ENCODE assay signal across 1 cellular context in the genomic region with DNA sequence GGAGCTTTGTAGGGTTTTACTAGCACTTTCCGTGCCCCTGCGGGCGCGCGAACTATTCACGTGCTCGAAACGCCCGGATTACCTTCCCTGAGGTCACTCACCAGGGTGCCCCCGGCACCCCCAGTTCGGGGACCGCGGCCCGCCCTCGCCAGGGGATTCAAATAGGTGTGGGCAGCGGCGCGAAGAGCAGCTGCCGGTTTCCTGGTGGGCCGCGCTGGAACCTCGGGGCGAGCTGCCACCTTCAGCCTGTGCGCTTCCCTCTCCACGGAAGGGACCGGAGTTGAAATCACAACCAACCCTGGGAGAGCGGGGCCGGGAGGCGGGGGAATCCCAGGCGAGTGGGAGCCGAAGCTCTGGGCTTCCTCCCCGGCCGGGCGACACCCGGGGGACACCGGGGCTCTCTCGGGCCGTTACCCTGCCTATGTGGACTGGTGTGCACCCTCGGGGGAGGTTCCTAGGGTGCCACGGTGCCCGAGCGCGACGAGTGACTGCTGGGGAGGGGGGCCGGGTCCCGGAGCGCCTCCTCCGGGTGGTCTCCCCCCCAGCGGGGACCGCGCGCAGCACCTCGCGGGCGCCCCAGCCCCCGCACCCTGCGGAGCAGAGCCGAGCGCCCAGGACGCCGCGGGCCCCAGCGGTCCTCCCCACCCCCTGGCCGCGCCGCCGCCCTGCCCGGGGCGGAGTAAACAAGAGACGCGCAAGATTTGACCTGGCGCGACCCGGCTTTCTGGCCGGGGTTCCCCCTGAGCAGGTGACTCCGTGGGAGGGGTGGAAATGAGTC.
TF ChIP-seq lines count a peak whose summit lies in the region.

No MANE protein-coding gene starts in this region.

TF ChIP-seq in HepG2, 621 proteins besides CTCF, POLR2A, EP300 and RAD21 (continued from another document and continues in another):
- TF ChIP-seq BATF2 (CRISPR knock-in tag; IDR thresholded peaks at IDR 0.05) (peak; percentile 71; the same call in 1 of the 2 replicates), REPIN1 (CRISPR knock-in tag; IDR thresholded peaks at IDR 0.05; ENCODE audit: borderline replicate concordance, low read depth) (peak; percentile 77), FOXC1 (CRISPR knock-in tag; IDR thresholded peaks at IDR 0.05; ENCODE audit: borderline replicate concordance) (no peak), FIP1L1 (IDR thresholded peaks at IDR 0.05; ENCODE audit: borderline replicate concordance, insufficient read depth, low read depth, low read length) (no peak), RFXANK (CRISPR knock-in tag; IDR thresholded peaks at IDR 0.05) (no peak), HOXA9 (CRISPR knock-in tag; IDR thresholded peaks at IDR 0.05; ENCODE audit: borderline replicate concordance) (0 out of 2 replicates have a peak, but pooled peaks have one; percentile 49), ZNF34 (CRISPR knock-in tag; IDR thresholded peaks at IDR 0.05; ENCODE audit: borderline replicate concordance) (peak; percentile 53; the same call in 1 of the 2 replicates), ZC3H13 (CRISPR knock-in tag; IDR thresholded peaks at IDR 0.05) (peak; percentile 93; the same call in 1 of the 2 replicates), ZNF570 (CRISPR knock-in tag; IDR thresholded peaks at IDR 0.05; ENCODE audit: borderline replicate concordance) (no peak), HDAC2 (CRISPR knock-in tag; IDR thresholded peaks at IDR 0.05) (peak; percentile 54; the same call in 1 of the 2 replicates), ZNF335 (CRISPR knock-in tag; IDR thresholded peaks at IDR 0.05) (peak; percentile 4; the same call in 1 of the 2 replicates), CERS6 (CRISPR knock-in tag; IDR thresholded peaks at IDR 0.05) (no peak), ZNF136 (CRISPR knock-in tag; IDR thresholded peaks at IDR 0.05; ENCODE audit: low read depth) (peak; percentile 88; the same call in 1 of the 2 replicates), ISX (CRISPR knock-in tag; conservative IDR thresholded peaks at IDR 0.05) (no peak), MTA1 (CRISPR knock-in tag; IDR thresholded peaks at IDR 0.05; ENCODE audit: borderline replicate concordance) (peak; percentile 53; the same call in 1 of the 2 replicates), POGZ (CRISPR knock-in tag; IDR thresholded peaks at IDR 0.05) (no peak), ZFYVE20 (CRISPR knock-in tag; IDR thresholded peaks at IDR 0.05; ENCODE audit: borderline replicate concordance, low read depth) (no peak), ZNF207 (IDR thresholded peaks at IDR 0.05; ENCODE audit: borderline replicate concordance) (no peak), ZNF484 (CRISPR knock-in tag; IDR thresholded peaks at IDR 0.05; ENCODE audit: borderline replicate concordance, low read depth) (no peak), ZNF225 (CRISPR knock-in tag; IDR thresholded peaks at IDR 0.05) (no peak), RFXAP (CRISPR knock-in tag; IDR thresholded peaks at IDR 0.05; ENCODE audit: borderline replicate concordance) (no peak), RBM39 (IDR thresholded peaks at IDR 0.05; ENCODE audit: low read depth, low read length, poor library complexity, severe bottlenecking) (peak; percentile 35), RARA (CRISPR knock-in tag; IDR thresholded peaks at IDR 0.05) (peak; percentile 97), SMAD1 (CRISPR knock-in tag; IDR thresholded peaks at IDR 0.05; ENCODE audit: borderline replicate concordance, low read depth) (peak; percentile 53; the same call in 1 of the 2 replicates), MEF2D (CRISPR knock-in tag; IDR thresholded peaks at IDR 0.05) (0 out of 2 replicates have a peak, but pooled peaks have one; percentile 18), JUNB (CRISPR knock-in tag; IDR thresholded peaks at IDR 0.05; ENCODE audit: borderline replicate concordance) (0 out of 2 replicates have a peak, but pooled peaks have one; percentile 53), ZFP36 (IDR thresholded peaks at IDR 0.05; ENCODE audit: borderline replicate concordance, low read depth, low read length, partially characterized antibody) (no peak), JUND (CRISPR knock-in tag; IDR thresholded peaks at IDR 0.05) (no peak), SSRP1 (CRISPR knock-in tag; IDR thresholded peaks at IDR 0.05) (no peak), IRF1 (CRISPR knock-in tag; IDR thresholded peaks at IDR 0.05; ENCODE audit: low read depth) (no peak), GABPA (IDR thresholded peaks at IDR 0.05; ENCODE audit: low read depth, low read length) (no peak), GABPA (CRISPR knock-in tag; IDR thresholded peaks at IDR 0.05; ENCODE audit: low read depth) (0 out of 2 replicates have a peak, but pooled peaks have one; percentile 18), HOXA7 (CRISPR knock-in tag; IDR thresholded peaks at IDR 0.05) (no peak), SMC3 (IDR thresholded peaks at IDR 0.05; ENCODE audit: low read length) (no peak), ZNF841 (CRISPR knock-in tag; IDR thresholded peaks at IDR 0.05; ENCODE audit: borderline replicate concordance) (0 out of 2 replicates have a peak, but pooled peaks have one; percentile 82)
- TF ChIP-seq, protein P1, sequence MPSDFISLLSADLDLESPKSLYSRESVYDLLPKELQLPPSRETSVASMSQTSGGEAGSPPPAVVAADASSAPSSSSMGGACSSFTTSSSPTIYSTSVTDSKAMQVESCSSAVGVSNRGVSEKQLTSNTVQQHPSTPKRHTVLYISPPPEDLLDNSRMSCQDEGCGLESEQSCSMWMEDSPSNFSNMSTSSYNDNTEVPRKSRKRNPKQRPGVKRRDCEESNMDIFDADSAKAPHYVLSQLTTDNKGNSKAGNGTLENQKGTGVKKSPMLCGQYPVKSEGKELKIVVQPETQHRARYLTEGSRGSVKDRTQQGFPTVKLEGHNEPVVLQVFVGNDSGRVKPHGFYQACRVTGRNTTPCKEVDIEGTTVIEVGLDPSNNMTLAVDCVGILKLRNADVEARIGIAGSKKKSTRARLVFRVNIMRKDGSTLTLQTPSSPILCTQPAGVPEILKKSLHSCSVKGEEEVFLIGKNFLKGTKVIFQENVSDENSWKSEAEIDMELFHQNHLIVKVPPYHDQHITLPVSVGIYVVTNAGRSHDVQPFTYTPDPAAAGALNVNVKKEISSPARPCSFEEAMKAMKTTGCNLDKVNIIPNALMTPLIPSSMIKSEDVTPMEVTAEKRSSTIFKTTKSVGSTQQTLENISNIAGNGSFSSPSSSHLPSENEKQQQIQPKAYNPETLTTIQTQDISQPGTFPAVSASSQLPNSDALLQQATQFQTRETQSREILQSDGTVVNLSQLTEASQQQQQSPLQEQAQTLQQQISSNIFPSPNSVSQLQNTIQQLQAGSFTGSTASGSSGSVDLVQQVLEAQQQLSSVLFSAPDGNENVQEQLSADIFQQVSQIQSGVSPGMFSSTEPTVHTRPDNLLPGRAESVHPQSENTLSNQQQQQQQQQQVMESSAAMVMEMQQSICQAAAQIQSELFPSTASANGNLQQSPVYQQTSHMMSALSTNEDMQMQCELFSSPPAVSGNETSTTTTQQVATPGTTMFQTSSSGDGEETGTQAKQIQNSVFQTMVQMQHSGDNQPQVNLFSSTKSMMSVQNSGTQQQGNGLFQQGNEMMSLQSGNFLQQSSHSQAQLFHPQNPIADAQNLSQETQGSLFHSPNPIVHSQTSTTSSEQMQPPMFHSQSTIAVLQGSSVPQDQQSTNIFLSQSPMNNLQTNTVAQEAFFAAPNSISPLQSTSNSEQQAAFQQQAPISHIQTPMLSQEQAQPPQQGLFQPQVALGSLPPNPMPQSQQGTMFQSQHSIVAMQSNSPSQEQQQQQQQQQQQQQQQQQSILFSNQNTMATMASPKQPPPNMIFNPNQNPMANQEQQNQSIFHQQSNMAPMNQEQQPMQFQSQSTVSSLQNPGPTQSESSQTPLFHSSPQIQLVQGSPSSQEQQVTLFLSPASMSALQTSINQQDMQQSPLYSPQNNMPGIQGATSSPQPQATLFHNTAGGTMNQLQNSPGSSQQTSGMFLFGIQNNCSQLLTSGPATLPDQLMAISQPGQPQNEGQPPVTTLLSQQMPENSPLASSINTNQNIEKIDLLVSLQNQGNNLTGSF (CRISPR knock-in tag; IDR thresholded peaks at IDR 0.05): no peak
- TF ChIP-seq, protein P2, sequence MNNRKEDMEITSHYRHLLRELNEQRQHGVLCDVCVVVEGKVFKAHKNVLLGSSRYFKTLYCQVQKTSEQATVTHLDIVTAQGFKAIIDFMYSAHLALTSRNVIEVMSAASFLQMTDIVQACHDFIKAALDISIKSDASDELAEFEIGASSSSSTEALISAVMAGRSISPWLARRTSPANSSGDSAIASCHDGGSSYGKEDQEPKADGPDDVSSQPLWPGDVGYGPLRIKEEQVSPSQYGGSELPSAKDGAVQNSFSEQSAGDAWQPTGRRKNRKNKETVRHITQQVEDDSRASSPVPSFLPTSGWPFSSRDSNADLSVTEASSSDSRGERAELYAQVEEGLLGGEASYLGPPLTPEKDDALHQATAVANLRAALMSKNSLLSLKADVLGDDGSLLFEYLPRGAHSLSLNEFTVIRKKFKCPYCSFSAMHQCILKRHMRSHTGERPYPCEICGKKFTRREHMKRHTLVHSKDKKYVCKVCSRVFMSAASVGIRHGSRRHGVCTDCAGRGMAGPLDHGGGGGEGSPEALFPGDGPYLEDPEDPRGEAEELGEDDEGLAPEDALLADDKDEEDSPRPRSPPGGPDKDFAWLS (CRISPR knock-in tag; IDR thresholded peaks at IDR 0.05; ENCODE audit: borderline replicate concordance): no peak
- TF ChIP-seq, protein P3, sequence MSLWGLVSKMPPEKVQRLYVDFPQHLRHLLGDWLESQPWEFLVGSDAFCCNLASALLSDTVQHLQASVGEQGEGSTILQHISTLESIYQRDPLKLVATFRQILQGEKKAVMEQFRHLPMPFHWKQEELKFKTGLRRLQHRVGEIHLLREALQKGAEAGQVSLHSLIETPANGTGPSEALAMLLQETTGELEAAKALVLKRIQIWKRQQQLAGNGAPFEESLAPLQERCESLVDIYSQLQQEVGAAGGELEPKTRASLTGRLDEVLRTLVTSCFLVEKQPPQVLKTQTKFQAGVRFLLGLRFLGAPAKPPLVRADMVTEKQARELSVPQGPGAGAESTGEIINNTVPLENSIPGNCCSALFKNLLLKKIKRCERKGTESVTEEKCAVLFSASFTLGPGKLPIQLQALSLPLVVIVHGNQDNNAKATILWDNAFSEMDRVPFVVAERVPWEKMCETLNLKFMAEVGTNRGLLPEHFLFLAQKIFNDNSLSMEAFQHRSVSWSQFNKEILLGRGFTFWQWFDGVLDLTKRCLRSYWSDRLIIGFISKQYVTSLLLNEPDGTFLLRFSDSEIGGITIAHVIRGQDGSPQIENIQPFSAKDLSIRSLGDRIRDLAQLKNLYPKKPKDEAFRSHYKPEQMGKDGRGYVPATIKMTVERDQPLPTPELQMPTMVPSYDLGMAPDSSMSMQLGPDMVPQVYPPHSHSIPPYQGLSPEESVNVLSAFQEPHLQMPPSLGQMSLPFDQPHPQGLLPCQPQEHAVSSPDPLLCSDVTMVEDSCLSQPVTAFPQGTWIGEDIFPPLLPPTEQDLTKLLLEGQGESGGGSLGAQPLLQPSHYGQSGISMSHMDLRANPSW (CRISPR knock-in tag; IDR thresholded peaks at IDR 0.05; ENCODE audit: borderline replicate concordance): no peak
- TF ChIP-seq, protein P4, sequence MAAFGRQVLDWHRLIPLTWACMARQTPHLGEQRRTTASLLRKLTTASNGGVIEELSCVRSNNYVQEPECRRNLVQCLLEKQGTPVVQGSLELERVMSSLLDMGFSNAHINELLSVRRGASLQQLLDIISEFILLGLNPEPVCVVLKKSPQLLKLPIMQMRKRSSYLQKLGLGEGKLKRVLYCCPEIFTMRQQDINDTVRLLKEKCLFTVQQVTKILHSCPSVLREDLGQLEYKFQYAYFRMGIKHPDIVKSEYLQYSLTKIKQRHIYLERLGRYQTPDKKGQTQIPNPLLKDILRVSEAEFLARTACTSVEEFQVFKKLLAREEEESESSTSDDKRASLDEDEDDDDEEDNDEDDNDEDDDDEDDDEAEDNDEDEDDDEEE (CRISPR knock-in tag; IDR thresholded peaks at IDR 0.05): peak; percentile 4; the same call in 1 of the 2 replicates
- TF ChIP-seq, protein P5, sequence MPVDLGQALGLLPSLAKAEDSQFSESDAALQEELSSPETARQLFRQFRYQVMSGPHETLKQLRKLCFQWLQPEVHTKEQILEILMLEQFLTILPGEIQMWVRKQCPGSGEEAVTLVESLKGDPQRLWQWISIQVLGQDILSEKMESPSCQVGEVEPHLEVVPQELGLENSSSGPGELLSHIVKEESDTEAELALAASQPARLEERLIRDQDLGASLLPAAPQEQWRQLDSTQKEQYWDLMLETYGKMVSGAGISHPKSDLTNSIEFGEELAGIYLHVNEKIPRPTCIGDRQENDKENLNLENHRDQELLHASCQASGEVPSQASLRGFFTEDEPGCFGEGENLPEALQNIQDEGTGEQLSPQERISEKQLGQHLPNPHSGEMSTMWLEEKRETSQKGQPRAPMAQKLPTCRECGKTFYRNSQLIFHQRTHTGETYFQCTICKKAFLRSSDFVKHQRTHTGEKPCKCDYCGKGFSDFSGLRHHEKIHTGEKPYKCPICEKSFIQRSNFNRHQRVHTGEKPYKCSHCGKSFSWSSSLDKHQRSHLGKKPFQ (CRISPR knock-in tag; IDR thresholded peaks at IDR 0.05; ENCODE audit: insufficient replicate concordance): no peak
